In genomic region chr1:200029035-200029623, GRCh38 we compare ENCODE assay signal across 8 cellular contexts. TPM values are rescaled to one million over a fixed set of nuclear protein-coding genes. Genes with fewer than 3 reads are reported as not detected.
A peak's percentile ranks its signal among the peaks of the same experiment; 100 is the strongest.
DNase-seq lines count a peak whose midpoint lies in the region; ATAC-seq and TF ChIP-seq lines count a peak whose summit lies in the region.

No MANE protein-coding gene starts in this region.

- POLR2A ChIA-PET in HEK293T (lab: Yijun Ruan, JAX) (interaction anchor here (1.3 kb wide), 1 partner anchor 13 kb away, joined by 3 read pairs; no protein-coding TSS in a partner anchor), RWPE1 (lab: Yijun Ruan, JAX; ENCODE audit: low non-redundant PET) (interaction anchor here (0.6 to 0.9 kb wide), 3 partner anchors 314 to 1068 kb away, joined by 3 to 4 read pairs (median 3); no protein-coding TSS in a partner anchor)

- TF ChIP-seq CTCF in RWPE1 (conservative IDR thresholded peaks at IDR 0.05; ENCODE audit: low read depth) = no peak
- TF ChIP-seq CTCF in mucosa of descending colon (IDR thresholded peaks at IDR 0.05) = no peak

- H3K27ac Mint-ChIP-seq in effector memory CD8-positive, alpha-beta T cell = no peak overlapping the region

- H3K4me1 ChIP-seq in BLaER1 treated with 17β-estradiol and CSF1 and Interleukin-3, amounts not matched to agents 10 nM and 100 nM = no peaks in the 10 kb centered on the region
- peaks cover 2% of the 10 kb centered on the region for H3K4me1 ChIP-seq in mucosa of descending colon (ENCODE audit: low read depth)

- H3K27me3 ChIP-seq in BLaER1 treated with 17β-estradiol and CSF1 and Interleukin-3, amounts not matched to agents 10 nM and 100 nM = peaks cover 33 to 59% (median 44%) of the 10 kb centered on the region in 11 experiments

- peak overlapping the region; percentile 62 to 79 (median 74) for H3K4me2 ChIP-seq in BLaER1 treated with 17β-estradiol and CSF1 and Interleukin-3, amounts not matched to agents 10 nM and 100 nM

- peak overlapping the region; percentile 39 to 68 (median 54) for H3K4me3 ChIP-seq in BLaER1 treated with 17β-estradiol and CSF1 and Interleukin-3, amounts not matched to agents 10 nM and 100 nM
- H3K4me3 ChIP-seq in mucosa of descending colon = peak overlapping the region; percentile 40

- peak; percentile 86 for DNase-seq in HEK293T (ENCODE audit: extremely low spot score)
- peak; percentile 90 for DNase-seq in RWPE1 (ENCODE audit: low spot score)
- DNase-seq in effector memory CD8-positive, alpha-beta T cell = no peak
- peak; percentile 67 to 78 (median 69) for DNase-seq in mucosa of descending colon
- no peak for DNase-seq in effector CD4-positive, alpha-beta T cell

- ATAC-seq in effector memory CD8-positive, alpha-beta T cell (replicated peaks) = no peak
- ATAC-seq in mucosa of descending colon = peak; percentile 69
- no peak for ATAC-seq in HG02798 (IDR thresholded peaks at IDR 0.05; ENCODE audit: poor library complexity, unreplicated experiment)
- no peak for ATAC-seq in GM21447 (IDR thresholded peaks at IDR 0.05; ENCODE audit: unreplicated experiment)

- H3K4me1 Mint-ChIP-seq in effector memory CD8-positive, alpha-beta T cell (ENCODE audit: low read depth in 2 of 2) = peaks cover 3 to 11% of the 10 kb centered on the region in 2 donors

- H3K27me3 Mint-ChIP-seq in effector memory CD8-positive, alpha-beta T cell = peaks cover 26 to 44% of the 10 kb centered on the region in 2 donors

- H3K36me3 ChIP-seq in BLaER1 treated with 17β-estradiol and CSF1 and Interleukin-3, amounts not matched to agents 10 nM and 100 nM = no peaks in the 10 kb centered on the region
- no peaks in the 10 kb centered on the region for H3K36me3 ChIP-seq in mucosa of descending colon (ENCODE audit: low read depth)

- H4K20me1 ChIP-seq in BLaER1 treated with 17β-estradiol and CSF1 and Interleukin-3, amounts not matched to agents 10 nM and 100 nM = no peaks in the 10 kb centered on the region

- peak overlapping the region in 7 of 11 experiments; percentile 6 to 56 (median 37); a peak in 7 of 22 replicates for H3K9ac ChIP-seq in BLaER1 treated with 17β-estradiol and CSF1 and Interleukin-3, amounts not matched to agents 10 nM and 100 nM

- H3K36me3 Mint-ChIP-seq in effector memory CD8-positive, alpha-beta T cell (ENCODE audit: insufficient read depth) = no peaks in the 10 kb centered on the region

- no peak overlapping the region for H3K27ac ChIP-seq in BLaER1 treated with 17β-estradiol and CSF1 and Interleukin-3, amounts not matched to agents 10 nM and 100 nM
- H3K27ac ChIP-seq in RWPE1 = no peak overlapping the region; the same call in 1 of the 2 replicates

- peaks cover 0 to 10% (median 6%) of the 10 kb centered on the region in 11 experiments; a peak in 11 of 22 replicates for H3K9me3 ChIP-seq in BLaER1 treated with 17β-estradiol and CSF1 and Interleukin-3, amounts not matched to agents 10 nM and 100 nM (replicated peaks in 1 of 11)
- H3K9me3 ChIP-seq in mucosa of descending colon = no peaks in the 10 kb centered on the region

- intact Hi-C loops in mucosa of descending colon (cut with DNase I, micrococcal nuclease) = no loop called here

- peak overlapping the region; percentile 34 to 63 for H3K4me3 Mint-ChIP-seq in effector memory CD8-positive, alpha-beta T cell

- H3K9me3 Mint-ChIP-seq in effector memory CD8-positive, alpha-beta T cell = no peaks in the 10 kb centered on the region

- CTCF ChIA-PET in HEK293T (lab: Yijun Ruan, JAX) (interaction anchor here (1.0 kb wide), 2 partner anchors 10 to 279 kb away, joined by 3 to 5 read pairs; no protein-coding TSS in a partner anchor), RWPE1 (lab: Yijun Ruan, JAX) (interaction anchor here (0.6 to 1.0 kb wide), 8 partner anchors 13 to 1254 kb away, joined by 3 to 6 read pairs (median 3); no protein-coding TSS in a partner anchor)

TF ChIP-seq in HEK293T, 16 proteins besides CTCF, POLR2A, EP300 and RAD21:
- no peak for TF ChIP-seq SP1 (IDR thresholded peaks at IDR 0.05)
- TF ChIP-seq FOXA1 (IDR thresholded peaks at IDR 0.05) = no peak
- TF ChIP-seq ELF4 (IDR thresholded peaks at IDR 0.05) = no peak
- no peak for TF ChIP-seq L3MBTL2 (conservative IDR thresholded peaks at IDR 0.05)
- no peak for TF ChIP-seq TARDBP (IDR thresholded peaks at IDR 0.05)

RNA-seq across cellular contexts. Expression of gene NR5A2, which starts 1.6 kb away (rescaled TPM):
- total RNA-seq in mucosa of descending colon = 10 to 100 TPM; 32.7 to 75.3 (median 47.9) TPM

Comparison
In these comparisons a context has a peak if more than half of its experiments do, and no peak if none do; other contexts are left out.
1. DNase-seq: peak in HEK293T (single experiment), RWPE1 (single experiment) and mucosa of descending colon (3 of 3); none in effector memory CD8-positive, alpha-beta T cell (0 of 3) and effector CD4-positive, alpha-beta T cell (single experiment).